1 cellular context compared by ENCODE assay signal in the genomic region with DNA sequence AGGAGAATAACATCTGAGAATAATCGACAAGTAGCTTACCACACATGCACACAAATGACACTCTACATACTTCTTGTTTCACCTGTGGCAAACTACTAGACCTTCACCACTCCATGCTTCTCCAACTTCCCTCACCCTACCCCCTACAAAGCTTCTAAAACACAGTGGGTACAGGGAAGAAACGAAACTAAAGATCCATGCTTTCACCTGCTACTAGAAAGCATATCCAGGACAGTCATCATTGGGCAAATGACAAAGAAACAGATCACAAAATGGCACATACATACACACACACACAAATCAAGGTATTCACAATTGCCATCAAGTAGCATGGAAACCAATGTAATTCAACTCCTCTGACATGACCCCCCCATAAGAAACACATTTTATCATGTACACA.
TF ChIP-seq lines count a peak whose summit lies in the region.

No MANE protein-coding gene starts in this region.

TF ChIP-seq in IMR-90, 13 proteins besides CTCF, POLR2A, EP300 and RAD21 (continued from another document):
- TF ChIP-seq, protein P1, sequence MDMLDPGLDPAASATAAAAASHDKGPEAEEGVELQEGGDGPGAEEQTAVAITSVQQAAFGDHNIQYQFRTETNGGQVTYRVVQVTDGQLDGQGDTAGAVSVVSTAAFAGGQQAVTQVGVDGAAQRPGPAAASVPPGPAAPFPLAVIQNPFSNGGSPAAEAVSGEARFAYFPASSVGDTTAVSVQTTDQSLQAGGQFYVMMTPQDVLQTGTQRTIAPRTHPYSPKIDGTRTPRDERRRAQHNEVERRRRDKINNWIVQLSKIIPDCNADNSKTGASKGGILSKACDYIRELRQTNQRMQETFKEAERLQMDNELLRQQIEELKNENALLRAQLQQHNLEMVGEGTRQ (IDR thresholded peaks at IDR 0.05; ENCODE audit: low read depth, low read length), result no peak
- TF ChIP-seq CHD1 (IDR thresholded peaks at IDR 0.05; ENCODE audit: low read depth, low read length) (no peak), MAZ (IDR thresholded peaks at IDR 0.05; ENCODE audit: borderline replicate concordance, low read depth, low read length) (no peak), RFX5 (IDR thresholded peaks at IDR 0.05; ENCODE audit: low read depth, low read length) (no peak), RCOR1 (IDR thresholded peaks at IDR 0.05; ENCODE audit: insufficient replicate concordance, low read length) (no peak), MXI1 (IDR thresholded peaks at IDR 0.05; ENCODE audit: borderline replicate concordance, low read depth, low read length) (no peak), BHLHE40 (IDR thresholded peaks at IDR 0.05; ENCODE audit: low read depth, low read length) (no peak), SMC3 (IDR thresholded peaks at IDR 0.05; ENCODE audit: low read depth, low read length) (no peak)
- TF ChIP-seq, protein P2, sequence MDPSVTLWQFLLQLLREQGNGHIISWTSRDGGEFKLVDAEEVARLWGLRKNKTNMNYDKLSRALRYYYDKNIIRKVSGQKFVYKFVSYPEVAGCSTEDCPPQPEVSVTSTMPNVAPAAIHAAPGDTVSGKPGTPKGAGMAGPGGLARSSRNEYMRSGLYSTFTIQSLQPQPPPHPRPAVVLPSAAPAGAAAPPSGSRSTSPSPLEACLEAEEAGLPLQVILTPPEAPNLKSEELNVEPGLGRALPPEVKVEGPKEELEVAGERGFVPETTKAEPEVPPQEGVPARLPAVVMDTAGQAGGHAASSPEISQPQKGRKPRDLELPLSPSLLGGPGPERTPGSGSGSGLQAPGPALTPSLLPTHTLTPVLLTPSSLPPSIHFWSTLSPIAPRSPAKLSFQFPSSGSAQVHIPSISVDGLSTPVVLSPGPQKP (IDR thresholded peaks at IDR 0.05; ENCODE audit: borderline replicate concordance, low read depth, low read length), result no peak
